20 cellular contexts compared by ENCODE assay signal in genomic region chr18:55465313-55465712, GRCh38.
DNase-seq lines count a peak whose midpoint lies in the region; ATAC-seq, FAIRE-seq and TF ChIP-seq lines count a peak whose summit lies in the region.
"Had no signal": no experiment of that assay in that cellular context is flagged by ENCODE, and none has a peak within 500 bp of the region (broad histone marks: within the 10 kb centered on the region; RNA-seq: fewer than 3 reads in every experiment).

No MANE protein-coding gene starts in this region.

- no peaks in the 10 kb centered on the region for H3K27me3 Mint-ChIP-seq in stimulated activated memory B cell treated with anti-CD40 and anti-IgM and Interleukin-4, amounts not matched to agents 10 μg/mL and 1 μg/mL and 100 μg/mL, for 72 hours
- H3K27me3 Mint-ChIP-seq: activated naive CD4-positive, alpha-beta T cell treated with anti-CD3 and anti-CD28 coated beads, Interleukin-2, amount 10 ng/mL, durations not matched to agents 7 days and 5 days; IgD-negative memory B cell had no signal

- no peaks in the 10 kb centered on the region for H3K9me3 ChIP-seq in OCI-LY1 (ENCODE audit: low read length)
- no peaks in the 10 kb centered on the region for H3K9me3 ChIP-seq in smooth muscle cell (replicated peaks; ENCODE audit: low read depth)
- H3K9me3 ChIP-seq: psoas muscle, upper lobe of left lung had no signal

- peak overlapping the region; percentile 32 for H3K27ac Mint-ChIP-seq in stimulated activated memory B cell treated with anti-CD40 and anti-IgM and Interleukin-4, amounts not matched to agents 10 μg/mL and 1 μg/mL and 100 μg/mL, for 72 hours
- H3K27ac Mint-ChIP-seq: activated naive CD4-positive, alpha-beta T cell treated with anti-CD3 and anti-CD28 coated beads, Interleukin-2, amount 10 ng/mL, durations not matched to agents 7 days and 5 days; IgD-negative memory B cell had no signal

- H3K27me3 ChIP-seq in OCI-LY1 (ENCODE audit: insufficient read depth, low read length) (no peaks in the 10 kb centered on the region), smooth muscle cell (ENCODE audit: low read depth) (no peaks in the 10 kb centered on the region)
- H3K27me3 ChIP-seq: upper lobe of left lung had no signal

- peak overlapping the region; percentile 81 for H3K27ac ChIP-seq in OCI-LY1 (ENCODE audit: low read depth, low read length, poor library complexity, severe bottlenecking)
- no peak overlapping the region for H3K27ac ChIP-seq in smooth muscle cell (ENCODE audit: low read depth)
- H3K27ac ChIP-seq: 22Rv1, upper lobe of left lung had no signal

- no peaks in the 10 kb centered on the region for H3K36me3 Mint-ChIP-seq in stimulated activated memory B cell treated with anti-CD40 and anti-IgM and Interleukin-4, amounts not matched to agents 10 μg/mL and 1 μg/mL and 100 μg/mL, for 72 hours
- H3K36me3 Mint-ChIP-seq: activated naive CD4-positive, alpha-beta T cell treated with anti-CD3 and anti-CD28 coated beads, Interleukin-2, amount 10 ng/mL, durations not matched to agents 7 days and 5 days; IgD-negative memory B cell had no signal

- H3F3A ChIP-seq in OCI-LY1 (ENCODE audit: insufficient read depth, low read length) (no peaks in the 10 kb centered on the region), smooth muscle cell (ENCODE audit: low read depth) (peaks cover 6% of the 10 kb centered on the region)

- no peak overlapping the region for H2AFZ ChIP-seq in OCI-LY1 (ENCODE audit: low read length)
- H2AFZ ChIP-seq in smooth muscle cell (ENCODE audit: low read depth): no peak overlapping the region

- DNase-seq in DMS 273 (lab: John Stamatoyannopoulos, UW; ENCODE audit: unreplicated experiment) (peak; percentile 27), DMS 273 treated with DMSO at 0.1 percent for 48 hours (lab: John Stamatoyannopoulos, UW) (no peak), smooth muscle cell (lab: John Stamatoyannopoulos, UW; ENCODE audit: unreplicated experiment) (no peak), NK-92 (lab: John Stamatoyannopoulos, UW; ENCODE audit: unreplicated experiment) (no peak)
- DNase-seq: activated CD8-positive, alpha-beta memory T cell treated with anti-CD3 and anti-CD28 coated beads for 24 hours; activated naive CD4-positive, alpha-beta T cell treated with anti-CD3 and anti-CD28 coated beads, Interleukin-2, amount 10 ng/mL, durations not matched to agents 7 days and 5 days; activated T-cell treated with anti-CD3 and anti-CD28 coated beads, Interleukin-2, amount 50 U/mL, for 4 hours; anterior cingulate cortex; central memory CD4-positive, alpha-beta T cell; NCI-H1436 treated with DMSO at 0.1 percent for 48 hours; NCI-H526 treated with DMSO at 0.1 percent for 48 hours; psoas muscle; T-helper 9 cell; upper lobe of left lung had no signal

- H3K79me2 ChIP-seq in OCI-LY1 (ENCODE audit: insufficient read depth, low read length): no peaks in the 10 kb centered on the region
- H3K79me2 ChIP-seq in smooth muscle cell (ENCODE audit: low read depth): peaks cover 94% of the 10 kb centered on the region

- H3K4me3 ChIP-seq in OCI-LY1 (ENCODE audit: low read depth, low read length, poor library complexity, severe bottlenecking) (peak overlapping the region; percentile 17), smooth muscle cell (no peak overlapping the region)
- H3K4me3 ChIP-seq: psoas muscle, upper lobe of left lung had no signal

- H3K4me2 ChIP-seq in OCI-LY1 (ENCODE audit: low read length): peak overlapping the region; percentile 50
- H3K4me2 ChIP-seq in smooth muscle cell: no peak overlapping the region

- H3K4me3 Mint-ChIP-seq in stimulated activated memory B cell treated with anti-CD40 and anti-IgM and Interleukin-4, amounts not matched to agents 10 μg/mL and 1 μg/mL and 100 μg/mL, for 72 hours: no peak overlapping the region
- H3K4me3 Mint-ChIP-seq: activated naive CD4-positive, alpha-beta T cell treated with anti-CD3 and anti-CD28 coated beads, Interleukin-2, amount 10 ng/mL, durations not matched to agents 7 days and 5 days; activated T-cell treated with anti-CD3 and anti-CD28 coated beads, Interleukin-2, amount 50 U/mL, for 4 hours had no signal

- H3K36me3 ChIP-seq in OCI-LY1 (ENCODE audit: insufficient read depth, low read length) (peaks cover 13% of the 10 kb centered on the region; the same call in 1 of the 2 replicates), smooth muscle cell (ENCODE audit: low read depth) (peaks cover 12% of the 10 kb centered on the region)

- TF ChIP-seq CTCF in OCI-LY1 (IDR thresholded peaks at IDR 0.05; ENCODE audit: low read length) (no peak), smooth muscle cell (IDR thresholded peaks at IDR 0.05; ENCODE audit: borderline replicate concordance, insufficient read depth, poor library complexity, severe bottlenecking) (no peak)

- peak; percentile 76 for ATAC-seq in stimulated activated memory B cell treated with anti-CD40 and anti-IgM and Interleukin-4, amounts not matched to agents 10 μg/mL and 1 μg/mL and 100 μg/mL, for 72 hours
- ATAC-seq in HG03432 (IDR thresholded peaks at IDR 0.05; ENCODE audit: unreplicated experiment): no peak
- ATAC-seq: activated T-cell treated with anti-CD3 and anti-CD28 coated beads, Interleukin-2, amount 50 U/mL, for 4 hours; psoas muscle had no signal

- H4K20me1 ChIP-seq in OCI-LY1 (ENCODE audit: insufficient read depth, low read length) (no peaks in the 10 kb centered on the region), smooth muscle cell (ENCODE audit: low read depth) (peaks cover 72% of the 10 kb centered on the region)

- H3K9me3 Mint-ChIP-seq in stimulated activated memory B cell treated with anti-CD40 and anti-IgM and Interleukin-4, amounts not matched to agents 10 μg/mL and 1 μg/mL and 100 μg/mL, for 72 hours: no peaks in the 10 kb centered on the region
- H3K9me3 Mint-ChIP-seq: activated naive CD4-positive, alpha-beta T cell treated with anti-CD3 and anti-CD28 coated beads, Interleukin-2, amount 10 ng/mL, durations not matched to agents 7 days and 5 days; activated T-cell treated with anti-CD3 and anti-CD28 coated beads, Interleukin-2, amount 50 U/mL, for 4 hours; IgD-negative memory B cell had no signal

- peaks cover 8% of the 10 kb centered on the region for H3K4me1 Mint-ChIP-seq in stimulated activated memory B cell treated with anti-CD40 and anti-IgM and Interleukin-4, amounts not matched to agents 10 μg/mL and 1 μg/mL and 100 μg/mL, for 72 hours
- H3K4me1 Mint-ChIP-seq: activated naive CD4-positive, alpha-beta T cell treated with anti-CD3 and anti-CD28 coated beads, Interleukin-2, amount 10 ng/mL, durations not matched to agents 7 days and 5 days had no signal

- no peak overlapping the region; the same call in 1 of the 2 replicates for H3K9ac ChIP-seq in OCI-LY1 (ENCODE audit: low read length)
- no peak overlapping the region for H3K9ac ChIP-seq in smooth muscle cell (ENCODE audit: low read depth)

- 60% methylated on average over 2 of the region's 2 CpGs for WGBS in smooth muscle cell (ENCODE audit: low lambda C conversion rate)

- peaks cover 89% of the 10 kb centered on the region for H3K4me1 ChIP-seq in OCI-LY1 (ENCODE audit: insufficient read depth, low read length, severe bottlenecking)
- H3K4me1 ChIP-seq in smooth muscle cell (ENCODE audit: low read depth): peaks cover 11% of the 10 kb centered on the region

- peak; percentile 86 for FAIRE-seq in endometrium (lab: Jason Lieb, UNC)

- H3K9me2 ChIP-seq in OCI-LY1 (ENCODE audit: low read depth, low read length): no peaks in the 10 kb centered on the region
